In the genomic region with DNA sequence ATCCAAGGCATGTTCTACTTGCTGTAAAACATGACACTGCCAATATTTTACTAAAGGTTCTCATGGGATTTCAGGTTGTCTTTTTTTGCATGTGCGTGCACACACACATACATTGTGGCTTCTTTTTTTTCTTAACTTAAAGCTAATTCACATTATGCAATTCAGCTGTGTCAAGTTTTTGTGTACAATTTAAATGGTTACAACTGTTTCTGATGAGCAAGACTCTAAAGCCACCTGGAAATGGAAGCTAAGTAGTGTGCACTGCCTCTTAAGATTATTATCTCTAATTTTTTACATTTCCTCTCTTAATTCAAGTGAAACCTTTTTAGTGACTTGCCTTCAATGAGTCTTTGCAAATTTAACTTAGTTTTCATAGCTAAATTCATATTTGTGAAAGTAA, we compare ENCODE assay signal across 22 cellular contexts.
"Had no signal": no experiment of that assay in that cellular context is flagged by ENCODE, and none has a peak within 500 bp of the region (broad histone marks: within the 10 kb centered on the region; RNA-seq: fewer than 3 reads in every experiment).

No MANE protein-coding gene starts in this region.

- H3K27ac ChIP-seq: epithelial cell of prostate, gastrocnemius medialis, heart left ventricle, hepatocyte, neutrophil, pancreas, right lobe of liver, thoracic aorta, tibial nerve, upper lobe of left lung had no signal

- H2AFZ ChIP-seq: hepatocyte had no signal

- ATAC-seq: esophagus mucosa; gastrocnemius medialis; heart left ventricle; left lobe of liver; natural killer cell treated with Interleukin-12 subunit alpha and Interleukin-12 subunit beta and Interleukin-15 and Interleukin-18, amount 100 ng/mL, for 72 hours; pancreas; right lobe of liver had no signal

- H3K4me2 ChIP-seq: hepatocyte had no signal

- H3K27me3 ChIP-seq: gastrocnemius medialis, heart left ventricle, hepatocyte, neutrophil, pancreas, right lobe of liver, tibial nerve, upper lobe of left lung had no signal

- H3K4me1 ChIP-seq: heart left ventricle, pancreas, right lobe of liver, tibial nerve, upper lobe of left lung had no signal

- H3K4me3 ChIP-seq: gastrocnemius medialis, heart left ventricle, hepatocyte, lung, pancreas, right lobe of liver, thoracic aorta, tibial nerve, upper lobe of left lung had no signal

- DNase-seq: effector CD8-positive, alpha-beta T cell; endodermal cell; foreskin fibroblast; gastrocnemius medialis; heart left ventricle; kidney; pancreas; right lobe of liver; small intestine; stimulated activated CD4-positive, alpha-beta T cell treated with anti-CD3 and anti-CD28 coated beads, Interleukin-15, amount 100 ng/mL, for 24 hours; stimulated activated CD4-positive, alpha-beta T cell treated with anti-CD3 and anti-CD28 coated beads, Interleukin-2, amount 100 ng/mL, for 48 hours; stimulated activated naive B cell treated with anti-CD40 and anti-IgM and Interleukin-4, amounts not matched to agents 10 μg/mL and 1 μg/mL and 100 μg/mL, for 72 hours; upper lobe of left lung had no signal

- H3K36me3 ChIP-seq: gastrocnemius medialis, heart left ventricle, neutrophil, pancreas, right lobe of liver, thoracic aorta, tibial nerve, upper lobe of left lung had no signal

- H3K9me3 ChIP-seq: gastrocnemius medialis, heart left ventricle, neutrophil, pancreas, right lobe of liver, thoracic aorta, tibial nerve had no signal
